Comparison of ENCODE assay signal across 8 cellular contexts in genomic region chr7:114026486-114027089, GRCh38.
A peak's percentile ranks its signal among the peaks of the same experiment; 100 is the strongest.
DNase-seq lines count a peak whose midpoint lies in the region; ATAC-seq, FAIRE-seq and TF ChIP-seq lines count a peak whose summit lies in the region.

No MANE protein-coding gene starts in this region.

- no peaks in the 10 kb centered on the region for H3K9me1 ChIP-seq in keratinocyte (ENCODE audit: control insufficient read depth, extremely low read depth, insufficient read depth, low read length)

- no peaks in the 10 kb centered on the region for H3K4me1 ChIP-seq in keratinocyte (ENCODE audit: control insufficient read depth, extremely low read depth, insufficient read depth, low read length)

- H3K79me2 ChIP-seq in keratinocyte (ENCODE audit: control insufficient read depth, insufficient read depth, low read length) = no peaks in the 10 kb centered on the region

- H3K4me3 ChIP-seq in astrocyte of the cerebellum (ENCODE audit: low read depth, low read length) = no peak overlapping the region
- no peak overlapping the region for H3K4me3 ChIP-seq in keratinocyte (ENCODE audit: control insufficient read depth in 2 of 3, extremely low read depth in 1 of 3, insufficient read depth in 2 of 3, low read depth in 1 of 3, low read length in 3 of 3)

- TF ChIP-seq CTCF in astrocyte of the cerebellum (IDR thresholded peaks at IDR 0.05; ENCODE audit: low read depth, low read length, missing control alignments) (peak; percentile 36), keratinocyte (optimal IDR thresholded peaks at IDR 0.05 in 1 of 3, IDR thresholded peaks at IDR 0.05 in 1 of 3, conservative IDR thresholded peaks at IDR 0.05 in 1 of 3; ENCODE audit: extremely low read depth in 1 of 3, insufficient read depth in 2 of 3, low read length in 3 of 3) (peak in 2 of 3 experiments; percentile 19 to 26)

- in situ Hi-C loops in astrocyte of the cerebellum (cut with HindIII; ENCODE audit: low sequenced_read_pairs) = no loop called here

- no peaks in the 10 kb centered on the region for H3K36me3 ChIP-seq in keratinocyte (ENCODE audit: control insufficient read depth in 2 of 2, extremely low read depth in 1 of 2, insufficient read depth in 2 of 2, low read length in 2 of 2)

- no peaks in the 10 kb centered on the region for H3K9me3 ChIP-seq in keratinocyte (ENCODE audit: control insufficient read depth, low read depth, low read length)

- ATAC-seq in GM19351 (IDR thresholded peaks at IDR 0.05; ENCODE audit: unreplicated experiment) (peak; percentile 88), HG03432 (IDR thresholded peaks at IDR 0.05; ENCODE audit: unreplicated experiment) (peak; percentile 82)

- DNase-seq in DMS 273 treated with DMSO at 0.1 percent for 48 hours (lab: John Stamatoyannopoulos, UW) = peak; percentile 34
- peak; percentile 77 for DNase-seq in NCI-H345 (lab: John Stamatoyannopoulos, UW)
- peak; percentile 51 for DNase-seq in astrocyte of the cerebellum (ENCODE audit: low read depth)
- DNase-seq in keratinocyte (ENCODE audit: low read depth, low spot score) = peak; percentile 2
- peak; percentile 16 for DNase-seq in urothelium cell line (ENCODE audit: low spot score)
- DNase-seq in stimulated activated CD4-positive, alpha-beta T cell treated with anti-CD3 and anti-CD28 coated beads, Interleukin-2, amount 100 ng/mL, for 24 hours = no peak

- no peak overlapping the region for H3K4me2 ChIP-seq in keratinocyte (ENCODE audit: control insufficient read depth, extremely low read depth, insufficient read depth, low read depth, low read length)

- H4K20me1 ChIP-seq in keratinocyte (ENCODE audit: control insufficient read depth, extremely low read depth, insufficient read depth, low read length) = no peaks in the 10 kb centered on the region

- H3K27me3 ChIP-seq in keratinocyte (ENCODE audit: control insufficient read depth, extremely low read depth, insufficient read depth, low read length) = no peaks in the 10 kb centered on the region

- no peak overlapping the region for H3K27ac ChIP-seq in keratinocyte (ENCODE audit: control insufficient read depth, insufficient read depth, low read length)

- H3K9ac ChIP-seq in keratinocyte (ENCODE audit: control insufficient read depth, extremely low read depth, insufficient read depth, low read length) = no peak overlapping the region

- no peak for FAIRE-seq in keratinocyte (lab: Jason Lieb, UNC)
- FAIRE-seq in urothelium cell line (lab: Jason Lieb, UNC) = no peak

- no peak overlapping the region for H2AFZ ChIP-seq in keratinocyte (ENCODE audit: control insufficient read depth, low read length)

- dilution Hi-C loops in keratinocyte (cut with MboI; ENCODE audit: extremely low pct_ligation_motif_present, low sequenced_read_pairs) = no loop called here

Comparison
In these comparisons a context has a peak if more than half of its experiments do, and no peak if none do; other contexts are left out.
1. DNase-seq: peak in DMS 273 treated with DMSO at 0.1 percent for 48 hours (single experiment), NCI-H345 (single experiment), astrocyte of the cerebellum (single experiment), keratinocyte (single experiment) and urothelium cell line (single experiment); none in stimulated activated CD4-positive, alpha-beta T cell treated with anti-CD3 and anti-CD28 coated beads, Interleukin-2, amount 100 ng/mL, for 24 hours (0 of 2).